In the genomic region with DNA sequence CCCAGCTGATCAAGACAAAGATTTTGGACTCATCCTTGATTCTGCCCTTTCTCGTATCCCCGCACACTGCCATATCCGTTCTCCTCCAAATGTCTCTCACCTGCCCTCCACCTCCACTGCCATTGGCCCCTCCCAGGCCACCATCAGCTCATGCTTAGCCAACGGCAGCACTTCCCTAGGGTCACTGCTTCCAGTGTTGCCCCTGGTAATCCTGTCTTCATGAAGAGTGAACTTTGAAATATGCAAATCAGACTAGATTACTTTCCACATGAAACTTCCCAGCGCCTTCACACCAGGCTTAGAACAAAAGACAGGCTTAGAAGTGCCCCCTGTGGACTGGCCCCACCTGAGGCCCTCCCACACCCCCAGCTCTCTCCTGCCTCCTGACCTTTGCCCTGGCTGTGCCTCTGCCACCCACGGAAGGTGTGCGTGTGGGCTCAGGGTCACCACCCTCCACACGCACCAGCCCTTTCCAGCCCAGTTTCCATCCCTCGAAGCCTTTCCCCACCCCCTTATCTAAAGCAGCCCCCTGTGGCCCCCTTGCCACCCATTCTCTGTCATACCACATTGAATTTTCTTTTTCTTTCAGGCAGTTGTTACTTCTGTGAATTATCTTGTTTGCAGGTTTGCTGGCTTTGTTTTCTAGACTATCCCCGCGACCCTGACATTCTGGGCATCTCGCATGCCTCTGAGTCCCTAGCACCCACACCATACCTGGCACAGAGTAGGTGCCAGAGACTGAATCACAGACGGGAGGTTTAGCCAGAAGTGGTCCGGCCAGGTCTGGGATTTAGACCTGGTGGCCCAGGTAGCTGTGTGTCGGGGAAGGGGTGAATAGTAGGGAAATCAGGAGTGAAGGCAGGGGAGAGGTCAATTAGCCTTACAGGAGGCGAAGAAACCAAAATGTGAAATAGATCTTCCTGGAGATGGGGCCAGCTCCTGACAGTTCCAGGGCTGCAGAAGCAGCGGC, we compare ENCODE assay signal across 21 cellular contexts. TPM values are rescaled to one million over a fixed set of nuclear protein-coding genes. Genes with fewer than 3 reads are reported as not detected.
"Had no signal": no experiment of that assay in that cellular context is flagged by ENCODE, and none has a peak within 500 bp of the region (broad histone marks: within the 10 kb centered on the region; RNA-seq: fewer than 3 reads in every experiment).

No MANE protein-coding gene starts in this region.

- ATAC-seq: activated CD4-positive, alpha-beta T cell treated with anti-CD3 and anti-CD28 coated beads for 36 hours; activated CD8-positive, alpha-beta T cell treated with anti-CD3 and anti-CD28 coated beads for 36 hours; activated naive CD8-positive, alpha-beta T cell treated with anti-CD3 and anti-CD28 coated beads, Interleukin-2, amount 50 U/mL, for 24 hours; effector memory CD8-positive, alpha-beta T cell; left ventricle myocardium superior; psoas muscle; right lobe of liver; stimulated activated naive CD8-positive, alpha-beta T cell treated with anti-CD3 and anti-CD28 coated beads, Interleukin-15, Interleukin-2, amounts not matched to agents 100 U/mL and 50 U/mL, for 24 hours had no signal

- H3K27ac ChIP-seq: epithelial cell of prostate, psoas muscle, right lobe of liver, WERI-Rb-1 had no signal

- H3K4me1 Mint-ChIP-seq: nephron had no signal

- H3K4me3 ChIP-seq: psoas muscle, right lobe of liver had no signal

- H3K36me3 ChIP-seq: right lobe of liver, WERI-Rb-1 had no signal

- H3K9me3 ChIP-seq: psoas muscle, right lobe of liver had no signal

- H3K4me3 Mint-ChIP-seq: activated CD4-positive, alpha-beta T cell treated with anti-CD3 and anti-CD28 coated beads for 36 hours; activated CD8-positive, alpha-beta T cell treated with anti-CD3 and anti-CD28 coated beads for 36 hours; activated naive CD8-positive, alpha-beta T cell treated with anti-CD3 and anti-CD28 coated beads, Interleukin-2, amount 50 U/mL, for 24 hours; activated T-helper 1 cell treated with anti-CD3 and anti-CD28 coated beads, Interleukin-12 subunit alpha, Interleukin-12 subunit beta, Interleukin-2, Interleukin-4 antibody, amounts not matched to agents 30 ng/mL and 10 ng/mL and 1 ng/mL, durations not matched to agents 14 hours and 24 hours and 36 hours; effector memory CD8-positive, alpha-beta T cell; nephron; T-helper 1 cell treated with Interleukin-12 subunit alpha and Interleukin-12 subunit beta and Interleukin-4 antibody, amounts not matched to agents 30 μg/mL and 1 μg/mL, for 36 hours had no signal

- H3K4me1 ChIP-seq: psoas muscle, right lobe of liver had no signal

- H3K9me3 Mint-ChIP-seq: activated CD8-positive, alpha-beta T cell treated with anti-CD3 and anti-CD28 coated beads for 36 hours; activated naive CD8-positive, alpha-beta T cell treated with anti-CD3 and anti-CD28 coated beads, Interleukin-2, amount 50 U/mL, for 24 hours; activated T-helper 1 cell treated with anti-CD3 and anti-CD28 coated beads, Interleukin-12 subunit alpha, Interleukin-12 subunit beta, Interleukin-2, Interleukin-4 antibody, amounts not matched to agents 30 ng/mL and 10 ng/mL and 1 ng/mL, durations not matched to agents 14 hours and 24 hours and 36 hours; T-helper 1 cell treated with Interleukin-12 subunit alpha and Interleukin-12 subunit beta and Interleukin-4 antibody, amounts not matched to agents 30 μg/mL and 1 μg/mL, for 36 hours had no signal

- FAIRE-seq: frontal cortex, islet of Langerhans had no signal

- H3K27ac Mint-ChIP-seq: activated CD4-positive, alpha-beta T cell treated with anti-CD3 and anti-CD28 coated beads for 36 hours; activated CD8-positive, alpha-beta T cell treated with anti-CD3 and anti-CD28 coated beads for 36 hours; activated naive CD8-positive, alpha-beta T cell treated with anti-CD3 and anti-CD28 coated beads, Interleukin-2, amount 50 U/mL, for 24 hours; activated T-helper 1 cell treated with anti-CD3 and anti-CD28 coated beads, Interleukin-12 subunit alpha, Interleukin-12 subunit beta, Interleukin-2, Interleukin-4 antibody, amounts not matched to agents 30 ng/mL and 10 ng/mL and 1 ng/mL, durations not matched to agents 14 hours and 24 hours and 36 hours; effector memory CD8-positive, alpha-beta T cell; nephron; T-helper 1 cell treated with Interleukin-12 subunit alpha and Interleukin-12 subunit beta and Interleukin-4 antibody, amounts not matched to agents 30 μg/mL and 1 μg/mL, for 36 hours had no signal

- DNase-seq: activated CD4-positive, alpha-beta T cell treated with anti-CD3 and anti-CD28 coated beads for 36 hours; activated CD8-positive, alpha-beta memory T cell treated with anti-CD3 and anti-CD28 coated beads, Interleukin-2, amount 50 U/mL, for 48 hours; activated CD8-positive, alpha-beta T cell treated with anti-CD3 and anti-CD28 coated beads for 36 hours; activated naive CD4-positive, alpha-beta T cell treated with Interleukin-2 at 50 U/mL for 16 hours; activated naive CD8-positive, alpha-beta T cell treated with anti-CD3 and anti-CD28 coated beads, Interleukin-2, amount 50 U/mL, for 24 hours; effector memory CD8-positive, alpha-beta T cell; left ventricle myocardium superior; mesendoderm; occipital lobe; psoas muscle; stimulated activated naive CD8-positive, alpha-beta T cell treated with anti-CD3 and anti-CD28 coated beads, Interleukin-15, Interleukin-2, amounts not matched to agents 100 U/mL and 50 U/mL, for 24 hours; trophoblast cell; WERI-Rb-1 had no signal

- H3K27me3 ChIP-seq: right lobe of liver had no signal

RNA-seq across cellular contexts. Expression of a gene that starts 26.8 kb away (rescaled TPM):
- total RNA-seq: activated CD4-positive, alpha-beta T cell treated with anti-CD3 and anti-CD28 coated beads for 36 hours; activated CD8-positive, alpha-beta T cell treated with anti-CD3 and anti-CD28 coated beads for 36 hours; activated T-helper 1 cell treated with anti-CD3 and anti-CD28 coated beads, Interleukin-12 subunit alpha, Interleukin-12 subunit beta, Interleukin-2, Interleukin-4 antibody, amounts not matched to agents 30 ng/mL and 10 ng/mL and 1 ng/mL, durations not matched to agents 14 hours and 24 hours and 36 hours; aorta; frontal cortex; left ventricle myocardium superior; occipital lobe; psoas muscle; right lobe of liver had no signal
- polyA plus RNA-seq: aorta, psoas muscle had no signal

RNA-seq across cellular contexts. Expression of a gene that starts 38.9 kb away (rescaled TPM):
- total RNA-seq: activated CD4-positive, alpha-beta T cell treated with anti-CD3 and anti-CD28 coated beads for 36 hours; activated CD8-positive, alpha-beta T cell treated with anti-CD3 and anti-CD28 coated beads for 36 hours; aorta; frontal cortex; left ventricle myocardium superior; psoas muscle; right lobe of liver had no signal
- polyA plus RNA-seq: aorta, psoas muscle had no signal

RNA-seq across cellular contexts. Expression of a gene that starts 42.6 kb away (rescaled TPM):
- total RNA-seq: activated CD4-positive, alpha-beta T cell treated with anti-CD3 and anti-CD28 coated beads for 36 hours; activated CD8-positive, alpha-beta T cell treated with anti-CD3 and anti-CD28 coated beads for 36 hours; activated T-helper 1 cell treated with anti-CD3 and anti-CD28 coated beads, Interleukin-12 subunit alpha, Interleukin-12 subunit beta, Interleukin-2, Interleukin-4 antibody, amounts not matched to agents 30 ng/mL and 10 ng/mL and 1 ng/mL, durations not matched to agents 14 hours and 24 hours and 36 hours; aorta; left ventricle myocardium superior; occipital lobe; psoas muscle; right lobe of liver had no signal
- polyA plus RNA-seq: aorta, psoas muscle had no signal
